ENCODE assay signal across 8 cellular contexts in genomic region chr3:113746955-113747718, GRCh38. TPM values are rescaled to one million over a fixed set of nuclear protein-coding genes. Genes with fewer than 3 reads are reported as not detected.
A peak's percentile ranks its signal among the peaks of the same experiment; 100 is the strongest.
DNase-seq lines count a peak whose midpoint lies in the region; ATAC-seq and TF ChIP-seq lines count a peak whose summit lies in the region.

TSS of gene ATP6V1A (plus strand) at chr3:113747035. CDS start at chr3:113778754, 31,719 bp downstream.

- H3K4me1 ChIP-seq in heart left ventricle: peaks cover 6 to 61% (median 34%) of the 10 kb centered on the region in 12 donors
- H3K4me1 ChIP-seq in psoas muscle: peaks cover 49% of the 10 kb centered on the region
- H3K4me1 ChIP-seq in vagina: peaks cover 50% of the 10 kb centered on the region

- H3K9me3 ChIP-seq in heart left ventricle (no peaks in the 10 kb centered on the region), psoas muscle (no peaks in the 10 kb centered on the region), vagina (no peaks in the 10 kb centered on the region)

- intact Hi-C loops in heart left ventricle (cut with DNase I): loop anchor here in 7 of 10 donors (1.0 to 10.0 kb wide), 15 partner anchors 35 to 1400 kb away; partner anchors contain the start of genes CCDC191 (in 4 of the 7), QTRT2 (in 4 of the 7), USF3 (in 4 of the 7) and GRAMD1C (in 3 of the 7)
- intact Hi-C loops in psoas muscle (cut with DNase I): loop anchor here (5.0 to 10.0 kb wide), 4 partner anchors 90 to 232 kb away; partner anchors contain the start of genes GRAMD1C (in 1 of the 2) and SPICE1 (in 1 of the 2)
- intact Hi-C loops in vagina (cut with DNase I): no loop called here

- no peak for TF ChIP-seq CTCF in heart left ventricle (IDR thresholded peaks at IDR 0.05)
- no peak for TF ChIP-seq CTCF in psoas muscle (IDR thresholded peaks at IDR 0.05)
- TF ChIP-seq CTCF in vagina (IDR thresholded peaks at IDR 0.05): no peak

- H3K27ac ChIP-seq in heart left ventricle (peak within 1 kb of the TSS; percentile 94 to 100 (median 98)), psoas muscle (peak within 1 kb of the TSS; percentile 99), vagina (peak within 1 kb of the TSS; percentile 100)

- in situ Hi-C loops in SK-MEL-5 (cut with HindIII; ENCODE audit: low pct_unique_long_range_greater_than_20kb, low sequenced_read_pairs): no loop called here

- no peaks in the 10 kb centered on the region for H3K9me3 Mint-ChIP-seq in activated naive CD4-positive, alpha-beta T cell treated with anti-CD3 and anti-CD28 coated beads, Interleukin-2, amount 50 U/mL, for 72 hours

- no peak for TF ChIP-seq POLR2A in heart left ventricle (IDR thresholded peaks at IDR 0.05)
- peak in 1 of 2 donors; percentile 30 for TF ChIP-seq POLR2A in vagina (IDR thresholded peaks at IDR 0.05)

- WGBS in heart left ventricle, 4 donors: 0 to 1% (median 1%) methylated on average over 30 to 31 of the region's 31 CpGs
- WGBS in psoas muscle, 3 donors: 0 to 1% (median 1%) methylated on average over 29 to 31 of the region's 31 CpGs

- H3K27ac Mint-ChIP-seq in activated naive CD4-positive, alpha-beta T cell treated with anti-CD3 and anti-CD28 coated beads, Interleukin-2, amount 50 U/mL, for 72 hours: peak within 1 kb of the TSS; percentile 100

- peak; percentile 31 for ATAC-seq in GM19025 (IDR thresholded peaks at IDR 0.05; ENCODE audit: low read depth, unreplicated experiment)
- ATAC-seq in HG03342 (IDR thresholded peaks at IDR 0.05; ENCODE audit: unreplicated experiment): peak; percentile 39
- ATAC-seq in activated naive CD4-positive, alpha-beta T cell treated with anti-CD3 and anti-CD28 coated beads, Interleukin-2, amount 50 U/mL, for 72 hours: peak; percentile 64 to 65
- peak; percentile 75 to 87 (median 80) for ATAC-seq in heart left ventricle
- peak; percentile 70 to 74 (median 74) for ATAC-seq in psoas muscle

- H3K36me3 Mint-ChIP-seq in activated naive CD4-positive, alpha-beta T cell treated with anti-CD3 and anti-CD28 coated beads, Interleukin-2, amount 50 U/mL, for 72 hours: peaks cover 30 to 35% of the 10 kb centered on the region in 2 donors

- H3K4me3 ChIP-seq in heart left ventricle: peak within 1 kb of the TSS; percentile 63 to 95 (median 85)
- H3K4me3 ChIP-seq in psoas muscle: peak within 1 kb of the TSS; percentile 89
- peak within 1 kb of the TSS; percentile 80 to 99 for H3K4me3 ChIP-seq in vagina

- H3K36me3 ChIP-seq in heart left ventricle: no peaks in the 10 kb centered on the region
- H3K36me3 ChIP-seq in psoas muscle (ENCODE audit: insufficient read depth in 1 of 2, low read depth in 1 of 2): no peaks in the 10 kb centered on the region
- no peaks in the 10 kb centered on the region for H3K36me3 ChIP-seq in vagina

- peak; percentile 49 to 97 (median 92) for DNase-seq in C1 segment of cervical spinal cord (lab: John Stamatoyannopoulos, UW)
- peak; percentile 20 for DNase-seq in SK-MEL-5 (ENCODE audit: low read depth, low spot score)
- DNase-seq in activated naive CD4-positive, alpha-beta T cell treated with anti-CD3 and anti-CD28 coated beads, Interleukin-2, amount 50 U/mL, for 72 hours (ENCODE audit: low spot score in 2 of 2): peak; percentile 70 to 80
- peak; percentile 72 to 77 (median 76) for DNase-seq in heart left ventricle
- DNase-seq in psoas muscle: peak; percentile 63 to 82
- DNase-seq in vagina (ENCODE audit: extremely low spot score in 2 of 2): peak in 1 of 2 donors; percentile 97

- H3K27me3 ChIP-seq in heart left ventricle (no peaks in the 10 kb centered on the region), psoas muscle (ENCODE audit: insufficient read depth in 3 of 3, low read length in 2 of 3) (no peaks in the 10 kb centered on the region), vagina (no peaks in the 10 kb centered on the region)

RNA-seq across cellular contexts. Expression of gene ATP6V1A, which starts in this region (rescaled TPM):
- total RNA-seq in SK-MEL-5 (2014; rRNA removed; shearing (Covaris generic)): 94.7 and 94.8 TPM in 2 replicates
- polyA plus RNA-seq in SK-MEL-5 (2015; cell fraction: cytosol; rRNA removed): 49.2 and 66.7 TPM in 2 replicates
- polyA plus RNA-seq in SK-MEL-5 (2015; cell fraction: nucleus; rRNA removed): 27.6 and 46.6 TPM in 2 replicates
- total RNA-seq in activated naive CD4-positive, alpha-beta T cell treated with anti-CD3 and anti-CD28 coated beads, Interleukin-2, amount 50 U/mL, for 72 hours: 10 to 100 TPM; 48.8 to 69.5 TPM
- total RNA-seq in heart left ventricle (10 to 100 TPM; 16.0 to 66.8 (median 21.2) TPM), psoas muscle (10 to 100 TPM; 15.3 to 20.6 (median 17.1) TPM), vagina (28.5 TPM)
- polyA plus RNA-seq in heart left ventricle (10 to 100 TPM in 1 of 2 donors, 1 to 10 TPM in 1; 5.9 to 10.9 TPM), psoas muscle (10 to 100 TPM in 1 of 3 donors, 1 to 10 TPM in 2; 4.2 to 19.5 (median 6.9) TPM)
